Comparison of ENCODE assay signal across 23 cellular contexts in genomic region chr20:50066161-50066834, GRCh38.
"Had no signal": no experiment of that assay in that cellular context is flagged by ENCODE, and none has a peak within 500 bp of the region (broad histone marks: within the 10 kb centered on the region; RNA-seq: fewer than 3 reads in every experiment).

No MANE protein-coding gene starts in this region.

- H3K9ac ChIP-seq: neural progenitor cell had no signal

- H3K4me2 ChIP-seq: neural progenitor cell had no signal

- H3K36me3 ChIP-seq: left lung, lower lobe of right lung, neural progenitor cell, ovary, sigmoid colon, spleen, suprapubic skin, thoracic aorta, tibial artery, uterus had no signal

- ATAC-seq: left colon; left lung; lower lobe of right lung; natural killer cell; right cardiac atrium; stimulated activated effector memory CD8-positive, alpha-beta T cell treated with anti-CD3 and anti-CD28 coated beads, Interleukin-12 subunit alpha, Interleukin-12 subunit beta, amount 100 ng/mL, for 72 hours had no signal

- H3K4me3 ChIP-seq: left lung, lower lobe of right lung, neural progenitor cell, ovary, sigmoid colon, spleen, suprapubic skin, thoracic aorta, tibial artery, uterus had no signal

- DNase-seq: hippocampal formation; left colon; lower lobe of right lung; mammary epithelial cell; mesendoderm; naive B cell; natural killer cell; nephron progenitor cell; ovary; sigmoid colon; small intestine; spleen; stimulated activated CD4-positive, alpha-beta T cell treated with anti-CD3 and anti-CD28 coated beads, Interleukin-4, amount 100 ng/mL, for 24 hours; stimulated activated naive CD4-positive, alpha-beta T cell; tibial artery; uterus had no signal

- H3K27me3 ChIP-seq: left lung, neural progenitor cell, ovary, sigmoid colon, spleen, suprapubic skin, tibial artery, uterus had no signal

- H3K27ac ChIP-seq: left lung, lower lobe of right lung, neural progenitor cell, ovary, sigmoid colon, spleen, suprapubic skin, thoracic aorta, tibial artery, uterus had no signal

- FAIRE-seq: keratinocyte, small intestine had no signal

- H2AFZ ChIP-seq: neural progenitor cell had no signal

- H3K9me3 ChIP-seq: left lung, lower lobe of right lung, ovary, sigmoid colon, spleen, suprapubic skin, thoracic aorta, tibial artery, uterus had no signal

- H3K4me1 ChIP-seq: uterus had no signal
